10 cellular contexts compared by ENCODE assay signal in genomic region chr14:54219281-54220121, GRCh38.
A peak's percentile ranks its signal among the peaks of the same experiment; 100 is the strongest.
DNase-seq lines count a peak whose midpoint lies in the region; TF ChIP-seq lines count a peak whose summit lies in the region.
"Had no signal": no experiment of that assay in that cellular context is flagged by ENCODE, and none has a peak within 500 bp of the region (broad histone marks: within the 10 kb centered on the region; RNA-seq: fewer than 3 reads in every experiment).

No MANE protein-coding gene starts in this region.

- H3K4me3 ChIP-seq in HUES64 (ENCODE audit: low read length) = peak overlapping the region; percentile 47
- H3K4me3 ChIP-seq in epithelial cell of proximal tubule (ENCODE audit: low read depth, low read length) = peak overlapping the region; percentile 52
- H3K4me3 ChIP-seq in mucosa of stomach (ENCODE audit: low read length) = no peak overlapping the region
- peak overlapping the region in 3 of 4 donors; percentile 27 to 43 (median 30) for H3K4me3 ChIP-seq in stomach
- no peak overlapping the region for H3K4me3 ChIP-seq in prostate gland

- H3K27me3 ChIP-seq in HUES64 (ENCODE audit: insufficient read depth, low read length) (peaks cover 55% of the 10 kb centered on the region), mucosa of stomach (ENCODE audit: control insufficient read depth, insufficient read depth, low read length) (peaks cover 22% of the 10 kb centered on the region), stomach (peaks cover 0 to 28% (median 3%) of the 10 kb centered on the region in 3 donors), prostate gland (replicated peaks; ENCODE audit: insufficient read depth) (no peaks in the 10 kb centered on the region)

- DNase-seq in epithelial cell of proximal tubule (ENCODE audit: low read depth) (no peak), stomach (no peak), DMS 273 treated with DMSO at 0.1 percent for 48 hours (lab: John Stamatoyannopoulos, UW) (no peak), prostate gland (ENCODE audit: low spot score) (no peak), NCI-H82 treated with DMSO at 0.1 percent for 48 hours (lab: John Stamatoyannopoulos, UW; ENCODE audit: unreplicated experiment) (no peak)
- DNase-seq: activated CD4-positive, alpha-beta T cell treated with anti-CD3 and anti-CD28 coated beads for 1 hour; erythroblast; NCI-H2081 treated with DMSO at 0.1 percent for 48 hours had no signal

- no peak for TF ChIP-seq EP300 in stomach (IDR thresholded peaks at IDR 0.05)

- intact Hi-C loops in stomach (cut with DNase I; ENCODE audit: low total_unique reads) = no loop called here
- intact Hi-C loops in prostate gland (cut with DNase I) = no loop called here

- H3K9me3 ChIP-seq in HUES64 (ENCODE audit: insufficient read depth, low read depth, low read length) (no peaks in the 10 kb centered on the region), mucosa of stomach (ENCODE audit: control insufficient read depth, low read length) (no peaks in the 10 kb centered on the region), stomach (no peaks in the 10 kb centered on the region), prostate gland (no peaks in the 10 kb centered on the region)

- TF ChIP-seq POLR2A in stomach (IDR thresholded peaks at IDR 0.05) = no peak
- no peak for TF ChIP-seq POLR2A in prostate gland (IDR thresholded peaks at IDR 0.05)

- H3K9ac ChIP-seq in HUES64 (ENCODE audit: low read depth, low read length) (no peak overlapping the region), mucosa of stomach (ENCODE audit: low read length) (peak overlapping the region; percentile 12)

- WGBS in HUES64 = 56% methylated on average over 37 of the region's 37 CpGs
- WGBS in stomach, 5 donors = 68 to 77% (median 71%) methylated on average over 37 of the region's 37 CpGs
- WGBS in prostate gland = 83% methylated on average over 37 of the region's 37 CpGs

- TF ChIP-seq CTCF in epithelial cell of proximal tubule (conservative IDR thresholded peaks at IDR 0.05; ENCODE audit: low read depth, low read length) (no peak), stomach (IDR thresholded peaks at IDR 0.05) (no peak), prostate gland (IDR thresholded peaks at IDR 0.05) (no peak)

- H3K4me1 ChIP-seq in HUES64 (ENCODE audit: insufficient read depth, low read length) (peaks cover 37% of the 10 kb centered on the region), mucosa of stomach (ENCODE audit: control insufficient read depth, insufficient read depth, low read length) (peaks cover 4% of the 10 kb centered on the region), stomach (peaks cover 0 to 20% (median 15%) of the 10 kb centered on the region in 4 donors), prostate gland (replicated peaks) (no peaks in the 10 kb centered on the region)

- H3K36me3 ChIP-seq in HUES64 (ENCODE audit: insufficient read depth, low read length) (no peaks in the 10 kb centered on the region), mucosa of stomach (ENCODE audit: control insufficient read depth, insufficient read depth, low read length) (no peaks in the 10 kb centered on the region), stomach (no peaks in the 10 kb centered on the region), prostate gland (no peaks in the 10 kb centered on the region)

- H3K27ac ChIP-seq in HUES64 (ENCODE audit: low read depth, low read length) (no peak overlapping the region), stomach (no peak overlapping the region), prostate gland (no peak overlapping the region)

Comparison
In these comparisons a context has a peak if more than half of its experiments do, and no peak if none do; other contexts are left out.
1. H3K4me3 ChIP-seq: peak in HUES64 (single experiment), epithelial cell of proximal tubule (single experiment) and stomach (3 of 4); none in mucosa of stomach (single experiment) and prostate gland (0 of 2).